Comparison of ENCODE assay signal across 1 cellular context in genomic region chr7:130941322-130942210, GRCh38.
TF ChIP-seq lines count a peak whose summit lies in the region.

No MANE protein-coding gene starts in this region.

TF ChIP-seq in K562, 482 proteins besides CTCF, POLR2A, EP300 and RAD21 (continued from another document and continues in another):
- TF ChIP-seq MYBL2 (IDR thresholded peaks at IDR 0.05; ENCODE audit: low read depth) = no peak; the same call in 1 of the 2 replicates
- no peak for TF ChIP-seq MYBL2 (CRISPR knock-in tag; IDR thresholded peaks at IDR 0.05; ENCODE audit: borderline replicate concordance)
- TF ChIP-seq GTF2F1 (IDR thresholded peaks at IDR 0.05; ENCODE audit: low read depth, low read length) = 0 out of 2 replicates have a peak, but pooled peaks have one; percentile 83
- no peak for TF ChIP-seq EWSR1 (IDR thresholded peaks at IDR 0.05; ENCODE audit: borderline replicate concordance, low read depth, partially characterized antibody)
- no peak for TF ChIP-seq RHOXF2B (CRISPR knock-in tag; conservative IDR thresholded peaks at IDR 0.05)
- no peak for TF ChIP-seq NCOA2 (IDR thresholded peaks at IDR 0.05; ENCODE audit: partially characterized antibody in 2 of 2)
- TF ChIP-seq CBX5 (IDR thresholded peaks at IDR 0.05; ENCODE audit: borderline replicate concordance, low read depth) = no peak
- no peak for TF ChIP-seq ASH1L (IDR thresholded peaks at IDR 0.05; ENCODE audit: borderline replicate concordance, low read depth, partially characterized antibody)
- no peak for TF ChIP-seq ETV5 (CRISPR knock-in tag; IDR thresholded peaks at IDR 0.05; ENCODE audit: low read depth)
- TF ChIP-seq MEF2A (IDR thresholded peaks at IDR 0.05; ENCODE audit: control insufficient read depth, low read depth, low read length) = no peak
- TF ChIP-seq ZFP91 (CRISPR knock-in tag; IDR thresholded peaks at IDR 0.05) = no peak
- TF ChIP-seq ZBTB9 (CRISPR knock-in tag; IDR thresholded peaks at IDR 0.05) = 0 out of 2 replicates have a peak, but pooled peaks have one; percentile 15
- TF ChIP-seq MTA3 (IDR thresholded peaks at IDR 0.05; ENCODE audit: borderline replicate concordance) = peak; percentile 59
- no peak for TF ChIP-seq ZNF696 (CRISPR knock-in tag; conservative IDR thresholded peaks at IDR 0.05)
- TF ChIP-seq NONO (IDR thresholded peaks at IDR 0.05; ENCODE audit: low read depth in 2 of 2, low read length in 1 of 2) = no peak
- TF ChIP-seq ZNF780A (CRISPR knock-in tag; IDR thresholded peaks at IDR 0.05) = no peak
- TF ChIP-seq ZNF507 (tag; conservative IDR thresholded peaks at IDR 0.05) = no peak
- no peak for TF ChIP-seq XRCC5 (IDR thresholded peaks at IDR 0.05; ENCODE audit: low read depth, low read length)
- no peak for TF ChIP-seq HNRNPH1 (optimal IDR thresholded peaks at IDR 0.05; ENCODE audit: low read depth, low read length)
- TF ChIP-seq ERF (CRISPR knock-in tag; IDR thresholded peaks at IDR 0.05) = 0 out of 2 replicates have a peak, but pooled peaks have one; percentile 13
- peak; percentile 70 for TF ChIP-seq ZNF592 (IDR thresholded peaks at IDR 0.05)
- TF ChIP-seq KAT2B (IDR thresholded peaks at IDR 0.05; ENCODE audit: low read depth, low read length) = no peak
- TF ChIP-seq ZNF197 (CRISPR knock-in tag; IDR thresholded peaks at IDR 0.05; ENCODE audit: low read depth) = no peak
- TF ChIP-seq CBFB (CRISPR knock-in tag; IDR thresholded peaks at IDR 0.05) = no peak
- TF ChIP-seq GATAD2B (IDR thresholded peaks at IDR 0.05; ENCODE audit: borderline replicate concordance) = no peak; the same call in 1 of the 2 replicates
- TF ChIP-seq PATZ1 (CRISPR knock-in tag; IDR thresholded peaks at IDR 0.05; ENCODE audit: borderline replicate concordance) = no peak
- no peak for TF ChIP-seq U2AF2 (optimal IDR thresholded peaks at IDR 0.05; ENCODE audit: low read depth, low read length)
- no peak for TF ChIP-seq ZNF75A (CRISPR knock-in tag; IDR thresholded peaks at IDR 0.05)
- TF ChIP-seq NRF1 (conservative IDR thresholded peaks at IDR 0.05 in 1 of 2, IDR thresholded peaks at IDR 0.05 in 1 of 2) = peak; percentile 26 to 38; a peak in 3 of 4 replicates
- TF ChIP-seq, protein P1, sequence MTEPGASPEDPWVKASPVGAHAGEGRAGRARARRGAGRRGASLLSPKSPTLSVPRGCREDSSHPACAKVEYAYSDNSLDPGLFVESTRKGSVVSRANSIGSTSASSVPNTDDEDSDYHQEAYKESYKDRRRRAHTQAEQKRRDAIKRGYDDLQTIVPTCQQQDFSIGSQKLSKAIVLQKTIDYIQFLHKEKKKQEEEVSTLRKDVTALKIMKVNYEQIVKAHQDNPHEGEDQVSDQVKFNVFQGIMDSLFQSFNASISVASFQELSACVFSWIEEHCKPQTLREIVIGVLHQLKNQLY (CRISPR knock-in tag; conservative IDR thresholded peaks at IDR 0.05) = no peak
- no peak for TF ChIP-seq FOXJ2 (tag; IDR thresholded peaks at IDR 0.05)
- no peak for TF ChIP-seq MTA2 (IDR thresholded peaks at IDR 0.05; ENCODE audit: low read depth)
- no peak for TF ChIP-seq SMC3 (conservative IDR thresholded peaks at IDR 0.05; ENCODE audit: insufficient read depth, low read depth, low read length)
- peak; percentile 47 for TF ChIP-seq POLR2B (IDR thresholded peaks at IDR 0.05; ENCODE audit: low read depth, partially characterized antibody)
- no peak; the same call in 1 of the 2 replicates for TF ChIP-seq RB1 (IDR thresholded peaks at IDR 0.05; ENCODE audit: low read depth)
- TF ChIP-seq ZNF518B (CRISPR knock-in tag; IDR thresholded peaks at IDR 0.05) = no peak
- no peak for TF ChIP-seq ZFPM2 (CRISPR knock-in tag; IDR thresholded peaks at IDR 0.05)
- TF ChIP-seq PRMT5 (CRISPR knock-in tag; IDR thresholded peaks at IDR 0.05) = no peak
- TF ChIP-seq FOXA1 (IDR thresholded peaks at IDR 0.05; ENCODE audit: borderline replicate concordance) = no peak
- no peak; a peak in 2 of 4 replicates for TF ChIP-seq CSDE1 (IDR thresholded peaks at IDR 0.05)
- TF ChIP-seq ZNF134 (CRISPR knock-in tag; conservative IDR thresholded peaks at IDR 0.05) = no peak
- TF ChIP-seq, protein P2, sequence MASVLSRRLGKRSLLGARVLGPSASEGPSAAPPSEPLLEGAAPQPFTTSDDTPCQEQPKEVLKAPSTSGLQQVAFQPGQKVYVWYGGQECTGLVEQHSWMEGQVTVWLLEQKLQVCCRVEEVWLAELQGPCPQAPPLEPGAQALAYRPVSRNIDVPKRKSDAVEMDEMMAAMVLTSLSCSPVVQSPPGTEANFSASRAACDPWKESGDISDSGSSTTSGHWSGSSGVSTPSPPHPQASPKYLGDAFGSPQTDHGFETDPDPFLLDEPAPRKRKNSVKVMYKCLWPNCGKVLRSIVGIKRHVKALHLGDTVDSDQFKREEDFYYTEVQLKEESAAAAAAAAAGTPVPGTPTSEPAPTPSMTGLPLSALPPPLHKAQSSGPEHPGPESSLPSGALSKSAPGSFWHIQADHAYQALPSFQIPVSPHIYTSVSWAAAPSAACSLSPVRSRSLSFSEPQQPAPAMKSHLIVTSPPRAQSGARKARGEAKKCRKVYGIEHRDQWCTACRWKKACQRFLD (CRISPR knock-in tag; IDR thresholded peaks at IDR 0.05) = peak; percentile 95
- TF ChIP-seq ADNP (tag; IDR thresholded peaks at IDR 0.05) = no peak
- no peak for TF ChIP-seq FUS (optimal IDR thresholded peaks at IDR 0.05; ENCODE audit: low read depth, low read length)
- no peak for TF ChIP-seq NELFE (IDR thresholded peaks at IDR 0.05; ENCODE audit: insufficient read depth, insufficient read length)
- TF ChIP-seq SLC30A9 (CRISPR knock-in tag; IDR thresholded peaks at IDR 0.05) = no peak
- TF ChIP-seq KLF6 (CRISPR knock-in tag; IDR thresholded peaks at IDR 0.05; ENCODE audit: borderline replicate concordance) = no peak
- no peak for TF ChIP-seq RFX1 (IDR thresholded peaks at IDR 0.05)
- no peak for TF ChIP-seq ZFP36 (IDR thresholded peaks at IDR 0.05; ENCODE audit: low read depth, low read length, partially characterized antibody)
- no peak for TF ChIP-seq HMG20A (CRISPR knock-in tag; conservative IDR thresholded peaks at IDR 0.05)
- no peak for TF ChIP-seq E2F3 (CRISPR knock-in tag; IDR thresholded peaks at IDR 0.05)
- TF ChIP-seq SAFB (IDR thresholded peaks at IDR 0.05; ENCODE audit: borderline replicate concordance, low read depth, low read length) = no peak
- no peak for TF ChIP-seq NFXL1 (CRISPR knock-in tag; IDR thresholded peaks at IDR 0.05)
- TF ChIP-seq ETS2 (tag; IDR thresholded peaks at IDR 0.05; ENCODE audit: borderline replicate concordance, poor library complexity, severe bottlenecking) = no peak
- TF ChIP-seq KLF16 (IDR thresholded peaks at IDR 0.05) = no peak
- no peak for TF ChIP-seq MCM2 (IDR thresholded peaks at IDR 0.05; ENCODE audit: low read depth)
- TF ChIP-seq NUFIP1 (IDR thresholded peaks at IDR 0.05; ENCODE audit: partially characterized antibody) = no peak
- no peak for TF ChIP-seq ZNF408 (CRISPR knock-in tag; IDR thresholded peaks at IDR 0.05; ENCODE audit: low read depth)
- no peak for TF ChIP-seq KLF10 (CRISPR knock-in tag; IDR thresholded peaks at IDR 0.05)
- no peak for TF ChIP-seq BDP1 (IDR thresholded peaks at IDR 0.05; ENCODE audit: insufficient read depth, insufficient read length)
- TF ChIP-seq PHTF2 (CRISPR knock-in tag; IDR thresholded peaks at IDR 0.05) = no peak
- no peak for TF ChIP-seq HNRNPL (IDR thresholded peaks at IDR 0.05; ENCODE audit: low read depth, low read length)
